ENCODE assay signal across 3 cellular contexts in genomic region chr10:3239920-3240909, GRCh38.
TF ChIP-seq lines count a peak whose summit lies in the region.

No MANE protein-coding gene starts in this region.

TF ChIP-seq in SK-N-SH, 30 proteins besides CTCF, POLR2A, EP300 and RAD21 (continued from another document):
- TF ChIP-seq PBX3 (IDR thresholded peaks at IDR 0.05) (no peak), GABPA (IDR thresholded peaks at IDR 0.05; ENCODE audit: low read depth) (no peak), MEF2A (IDR thresholded peaks at IDR 0.05; ENCODE audit: borderline replicate concordance, low read depth) (no peak), RXRA (IDR thresholded peaks at IDR 0.05; ENCODE audit: borderline replicate concordance, low read depth) (no peak), RCOR1 (IDR thresholded peaks at IDR 0.05; ENCODE audit: low read length) (no peak), TCF12 (IDR thresholded peaks at IDR 0.05) (no peak), USF1 (IDR thresholded peaks at IDR 0.05; ENCODE audit: borderline replicate concordance, low read depth) (no peak), CHD2 (IDR thresholded peaks at IDR 0.05; ENCODE audit: low read length, partially characterized antibody) (no peak), USF2 (IDR thresholded peaks at IDR 0.05; ENCODE audit: borderline replicate concordance, low read depth, low read length) (no peak)

TF ChIP-seq in SK-N-SH treated with all-trans-retinoic acid at 6 μM for 48 hours, 23 proteins besides CTCF, POLR2A, EP300 and RAD21 (continued from another document):
- TF ChIP-seq TSHZ2 (CRISPR knock-in tag; IDR thresholded peaks at IDR 0.05), result no peak
- TF ChIP-seq OSR1 (CRISPR knock-in tag; IDR thresholded peaks at IDR 0.05), result no peak
TF ChIP-seq in SK-N-SH treated with all-trans-retinoic acid at 6 μM for 48 hours: peak in this region for 0.

TF ChIP-seq in HepG2, 621 proteins besides CTCF, POLR2A, EP300 and RAD21 (continued from another document):
- TF ChIP-seq ATF2 (CRISPR knock-in tag; IDR thresholded peaks at IDR 0.05), result 0 out of 2 replicates have a peak, but pooled peaks have one; percentile 2
- peak; percentile 27; the same call in 1 of the 2 replicates for TF ChIP-seq MNT (IDR thresholded peaks at IDR 0.05)
- peak; percentile 32 for TF ChIP-seq CEBPB (IDR thresholded peaks at IDR 0.05; ENCODE audit: borderline replicate concordance, low read depth, low read length)
- 0 out of 2 replicates have a peak, but pooled peaks have one; percentile 6 for TF ChIP-seq ZFX (CRISPR knock-in tag; IDR thresholded peaks at IDR 0.05; ENCODE audit: low read depth)
